In the genomic region with DNA sequence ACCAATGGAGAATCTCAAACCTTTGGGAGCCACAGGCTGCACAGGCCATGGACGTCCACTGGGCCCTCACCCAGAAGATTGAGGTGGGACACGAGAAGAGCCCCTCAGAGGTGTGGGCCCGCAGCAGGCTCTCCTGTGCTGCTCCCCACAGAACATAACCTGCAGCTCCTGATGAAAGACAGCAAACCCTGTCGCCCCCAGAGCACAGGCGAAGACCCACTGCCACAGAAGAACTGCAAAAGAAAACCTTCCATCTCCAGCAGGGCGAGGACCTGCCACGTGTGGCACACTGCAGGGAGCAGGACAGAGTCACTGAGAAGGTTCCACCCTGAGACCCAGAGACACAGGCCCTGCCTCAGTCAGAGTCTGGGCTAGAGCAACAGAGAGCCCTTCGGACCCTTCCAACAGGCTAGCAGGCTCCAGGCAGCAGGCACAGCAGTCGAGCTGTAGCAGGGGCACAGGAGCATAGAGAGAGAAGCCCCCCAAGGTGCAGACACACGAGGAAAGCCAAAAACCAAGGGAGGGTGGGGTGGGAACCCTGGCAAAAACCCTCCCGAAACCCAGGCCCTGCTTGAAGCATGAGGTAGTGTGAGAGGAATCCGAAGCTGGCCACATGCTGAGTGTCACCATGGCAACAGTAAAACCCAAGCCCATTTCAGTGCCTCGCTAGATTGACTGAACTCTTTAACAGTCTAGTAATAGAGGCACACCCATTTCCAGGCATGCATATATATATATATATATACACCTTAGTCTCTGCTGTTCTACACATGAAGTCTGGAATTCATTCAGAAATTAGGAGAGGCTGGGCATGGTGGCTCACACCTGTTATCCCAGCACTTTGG, we compare ENCODE assay signal across 1 cellular context.
TF ChIP-seq lines count a peak whose summit lies in the region.

No MANE protein-coding gene starts in this region.

TF ChIP-seq in HEK293, 187 proteins besides CTCF, POLR2A, EP300 and RAD21 (continued from another document):
- TF ChIP-seq ZNF335 (tag by site-specific recombination; conservative IDR thresholded peaks at IDR 0.05) (no peak), SP7 (tag by site-specific recombination; IDR thresholded peaks at IDR 0.05) (no peak), MEIS1 (CRISPR knock-in tag; IDR thresholded peaks at IDR 0.05; ENCODE audit: borderline replicate concordance) (no peak), ZXDB (tag by site-specific recombination; IDR thresholded peaks at IDR 0.05) (no peak), SETDB1 (IDR thresholded peaks at IDR 0.05; ENCODE audit: insufficient read length, low read length) (no peak), ZNF600 (tag by site-specific recombination; IDR thresholded peaks at IDR 0.05) (peak; percentile 40; the same call in 1 of the 2 replicates), KLF16 (tag by site-specific recombination; IDR thresholded peaks at IDR 0.05) (no peak), GLIS1 (tag by site-specific recombination; IDR thresholded peaks at IDR 0.05) (peak; percentile 72), MYNN (tag by site-specific recombination; IDR thresholded peaks at IDR 0.05; ENCODE audit: borderline replicate concordance) (no peak), ZNF174 (tag by site-specific recombination; IDR thresholded peaks at IDR 0.05) (no peak), ZNF521 (tag by site-specific recombination; IDR thresholded peaks at IDR 0.05) (no peak), BCL11A (tag by site-specific recombination; IDR thresholded peaks at IDR 0.05; ENCODE audit: low read depth) (no peak), ZNF660 (tag by site-specific recombination; IDR thresholded peaks at IDR 0.05) (peak; percentile 77), ZBTB20 (tag by site-specific recombination; IDR thresholded peaks at IDR 0.05) (0 out of 2 replicates have a peak, but pooled peaks have one; percentile 28), ZNF324 (tag by site-specific recombination; IDR thresholded peaks at IDR 0.05) (no peak)
- TF ChIP-seq, protein P1, sequence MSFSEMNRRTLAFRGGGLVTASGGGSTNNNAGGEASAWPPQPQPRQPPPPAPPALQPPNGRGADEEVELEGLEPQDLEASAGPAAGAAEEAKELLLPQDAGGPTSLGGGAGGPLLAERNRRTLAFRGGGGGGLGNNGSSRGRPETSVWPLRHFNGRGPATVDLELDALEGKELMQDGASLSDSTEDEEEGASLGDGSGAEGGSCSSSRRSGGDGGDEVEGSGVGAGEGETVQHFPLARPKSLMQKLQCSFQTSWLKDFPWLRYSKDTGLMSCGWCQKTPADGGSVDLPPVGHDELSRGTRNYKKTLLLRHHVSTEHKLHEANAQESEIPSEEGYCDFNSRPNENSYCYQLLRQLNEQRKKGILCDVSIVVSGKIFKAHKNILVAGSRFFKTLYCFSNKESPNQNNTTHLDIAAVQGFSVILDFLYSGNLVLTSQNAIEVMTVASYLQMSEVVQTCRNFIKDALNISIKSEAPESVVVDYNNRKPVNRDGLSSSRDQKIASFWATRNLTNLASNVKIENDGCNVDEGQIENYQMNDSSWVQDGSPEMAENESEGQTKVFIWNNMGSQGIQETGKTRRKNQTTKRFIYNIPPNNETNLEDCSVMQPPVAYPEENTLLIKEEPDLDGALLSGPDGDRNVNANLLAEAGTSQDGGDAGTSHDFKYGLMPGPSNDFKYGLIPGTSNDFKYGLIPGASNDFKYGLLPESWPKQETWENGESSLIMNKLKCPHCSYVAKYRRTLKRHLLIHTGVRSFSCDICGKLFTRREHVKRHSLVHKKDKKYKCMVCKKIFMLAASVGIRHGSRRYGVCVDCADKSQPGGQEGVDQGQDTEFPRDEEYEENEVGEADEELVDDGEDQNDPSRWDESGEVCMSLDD (tag by site-specific recombination; IDR thresholded peaks at IDR 0.05): no peak
- TF ChIP-seq, protein P2, sequence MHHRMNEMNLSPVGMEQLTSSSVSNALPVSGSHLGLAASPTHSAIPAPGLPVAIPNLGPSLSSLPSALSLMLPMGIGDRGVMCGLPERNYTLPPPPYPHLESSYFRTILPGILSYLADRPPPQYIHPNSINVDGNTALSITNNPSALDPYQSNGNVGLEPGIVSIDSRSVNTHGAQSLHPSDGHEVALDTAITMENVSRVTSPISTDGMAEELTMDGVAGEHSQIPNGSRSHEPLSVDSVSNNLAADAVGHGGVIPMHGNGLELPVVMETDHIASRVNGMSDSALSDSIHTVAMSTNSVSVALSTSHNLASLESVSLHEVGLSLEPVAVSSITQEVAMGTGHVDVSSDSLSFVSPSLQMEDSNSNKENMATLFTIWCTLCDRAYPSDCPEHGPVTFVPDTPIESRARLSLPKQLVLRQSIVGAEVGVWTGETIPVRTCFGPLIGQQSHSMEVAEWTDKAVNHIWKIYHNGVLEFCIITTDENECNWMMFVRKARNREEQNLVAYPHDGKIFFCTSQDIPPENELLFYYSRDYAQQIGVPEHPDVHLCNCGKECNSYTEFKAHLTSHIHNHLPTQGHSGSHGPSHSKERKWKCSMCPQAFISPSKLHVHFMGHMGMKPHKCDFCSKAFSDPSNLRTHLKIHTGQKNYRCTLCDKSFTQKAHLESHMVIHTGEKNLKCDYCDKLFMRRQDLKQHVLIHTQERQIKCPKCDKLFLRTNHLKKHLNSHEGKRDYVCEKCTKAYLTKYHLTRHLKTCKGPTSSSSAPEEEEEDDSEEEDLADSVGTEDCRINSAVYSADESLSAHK (tag by site-specific recombination; IDR thresholded peaks at IDR 0.05): no peak
- TF ChIP-seq, protein P3, sequence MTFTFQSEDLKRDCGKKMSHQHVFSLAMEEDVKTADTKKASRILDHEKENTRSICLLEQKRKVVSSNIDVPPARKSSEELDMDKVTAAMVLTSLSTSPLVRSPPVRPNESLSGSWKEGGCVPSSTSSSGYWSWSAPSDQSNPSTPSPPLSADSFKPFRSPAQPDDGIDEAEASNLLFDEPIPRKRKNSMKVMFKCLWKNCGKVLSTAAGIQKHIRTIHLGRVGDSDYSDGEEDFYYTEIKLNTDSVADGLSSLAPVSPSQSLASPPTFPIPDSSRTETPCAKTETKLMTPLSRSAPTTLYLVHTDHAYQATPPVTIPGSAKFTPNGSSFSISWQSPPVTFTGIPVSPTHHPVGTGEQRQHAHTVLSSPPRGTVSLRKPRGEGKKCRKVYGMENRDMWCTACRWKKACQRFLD (tag by site-specific recombination; IDR thresholded peaks at IDR 0.05): no peak
